In genomic region chr2:138779451-138780440, GRCh38 we compare ENCODE assay signal across 9 cellular contexts. TPM values are rescaled to one million over a fixed set of nuclear protein-coding genes. Genes with fewer than 3 reads are reported as not detected.
DNase-seq lines count a peak whose midpoint lies in the region; ATAC-seq and TF ChIP-seq lines count a peak whose summit lies in the region.
"Had no signal": no experiment of that assay in that cellular context is flagged by ENCODE, and none has a peak within 500 bp of the region (broad histone marks: within the 10 kb centered on the region; RNA-seq: fewer than 3 reads in every experiment).

Gene NXPH2 (minus strand): TSS chr2:138780390. CDS start chr2:138780241, 149 bp downstream.

- peaks cover 15% of the 10 kb centered on the region for H3K4me1 Mint-ChIP-seq in Caco-2 (ENCODE audit: low read depth, unreplicated experiment)
- peaks cover 11% of the 10 kb centered on the region for H3K4me1 Mint-ChIP-seq in glutamatergic neuron (ENCODE audit: low read depth, unreplicated experiment)
- H3K4me1 Mint-ChIP-seq in osteocyte (ENCODE audit: unreplicated experiment): peaks cover 8% of the 10 kb centered on the region

- no TSS peak for BruUV-seq in Caco-2 (replicated peaks; lab: Mats Ljungman, UMichigan)

- H3K9me3 Mint-ChIP-seq in Caco-2 (ENCODE audit: unreplicated experiment) (peaks cover 27% of the 10 kb centered on the region), glutamatergic neuron (ENCODE audit: unreplicated experiment) (peaks cover 7% of the 10 kb centered on the region), osteocyte (ENCODE audit: unreplicated experiment) (no peaks in the 10 kb centered on the region)

- no peak within 1 kb of the TSS for H3K4me3 ChIP-seq in Caco-2 (ENCODE audit: low read depth, low read length)

- no peaks in the 10 kb centered on the region for H3K27me3 ChIP-seq in Caco-2 (replicated peaks; ENCODE audit: control insufficient read depth, insufficient read depth, low read length)

- intact Hi-C loops in Caco-2 (cut with micrococcal nuclease; ENCODE audit: unreplicated experiment): loop anchor here (2.0 kb wide), 1 partner anchor 285 kb away; no protein-coding TSS in a partner anchor

- H3K27me3 Mint-ChIP-seq in Caco-2 (ENCODE audit: insufficient read depth, unreplicated experiment) (no peaks in the 10 kb centered on the region), glutamatergic neuron (ENCODE audit: unreplicated experiment) (peaks cover 12% of the 10 kb centered on the region), osteocyte (ENCODE audit: unreplicated experiment) (peaks cover 79% of the 10 kb centered on the region)

- POLR2A ChIA-PET in Caco-2 (lab: Charles Lee): no interaction called here

- H3K36me3 Mint-ChIP-seq in Caco-2 (ENCODE audit: insufficient read depth, unreplicated experiment): peaks cover 12% of the 10 kb centered on the region
- no peaks in the 10 kb centered on the region for H3K36me3 Mint-ChIP-seq in glutamatergic neuron (ENCODE audit: unreplicated experiment)
- H3K36me3 Mint-ChIP-seq in osteocyte (ENCODE audit: unreplicated experiment): no peaks in the 10 kb centered on the region

- H3K27ac Mint-ChIP-seq in Caco-2 (ENCODE audit: unreplicated experiment) (peak within 1 kb of the TSS; percentile 88), glutamatergic neuron (ENCODE audit: unreplicated experiment) (no peak within 1 kb of the TSS), osteocyte (ENCODE audit: unreplicated experiment) (no peak within 1 kb of the TSS)

- CTCF ChIA-PET in Caco-2 (lab: Charles Lee): no interaction called here

- peaks cover 9% of the 10 kb centered on the region; the same call in 1 of the 2 replicates for H3K9me3 ChIP-seq in Caco-2

- peaks cover 15% of the 10 kb centered on the region for H3K4me1 ChIP-seq in Caco-2

- no peak for ATAC-seq in HG03135 (IDR thresholded peaks at IDR 0.05; ENCODE audit: unreplicated experiment)
- no peak for ATAC-seq in activated CD4-positive, CD25-positive, alpha-beta regulatory T cell treated with anti-CD3 and anti-CD28 coated beads, Interleukin-2, amount 50 U/mL, for 24 hours

- H3K36me3 ChIP-seq in Caco-2 (ENCODE audit: control insufficient read depth, insufficient read depth, low read length): no peaks in the 10 kb centered on the region

- H3K4me3 Mint-ChIP-seq in Caco-2 (ENCODE audit: unreplicated experiment) (no peak within 1 kb of the TSS), glutamatergic neuron (ENCODE audit: unreplicated experiment) (peak within 1 kb of the TSS; percentile 89), osteocyte (ENCODE audit: unreplicated experiment) (peak within 1 kb of the TSS; percentile 51)

- DNase-seq in Caco-2 (no peak), NCI-H748 (lab: John Stamatoyannopoulos, UW; ENCODE audit: unreplicated experiment) (peak; percentile 66), glutamatergic neuron (peak; percentile 59), osteocyte (ENCODE audit: extremely low spot score, unreplicated experiment) (no peak), NCI-H2107 (lab: John Stamatoyannopoulos, UW) (no peak), GF-D8 (lab: John Stamatoyannopoulos, UW) (no peak)
- DNase-seq: activated CD4-positive, alpha-beta T cell treated with anti-CD3 and anti-CD28 coated beads, Interleukin-2, amount 50 U/mL, for 1 hour had no signal

- TF ChIP-seq CTCF in Caco-2 (IDR thresholded peaks at IDR 0.05; ENCODE audit: insufficient read depth in 1 of 2, low read depth in 1 of 2, low read length in 1 of 2, severe bottlenecking in 1 of 2, unreplicated experiment in 1 of 2) (no peak), glutamatergic neuron (IDR thresholded peaks at IDR 0.05; ENCODE audit: partially characterized antibody, unreplicated experiment) (peak; percentile 8), osteocyte (IDR thresholded peaks at IDR 0.05) (no peak)

RNA-seq across cellular contexts. Expression of gene NXPH2, which starts in this region (rescaled TPM):
- total RNA-seq in Caco-2 (2022) (not detected in 2 replicates), glutamatergic neuron (ENCODE audit: unreplicated experiment) (0.83 TPM), osteocyte (not detected in 2 replicates)

Comparison
In these comparisons a context has a peak if more than half of its experiments do, and no peak if none do; other contexts are left out.
1. Peak in DNase-seq in glutamatergic neuron; RNA of the gene not detected or under 1 TPM.